In genomic region chr3:30611613-30612421, GRCh38 we compare ENCODE assay signal across 10 cellular contexts. TPM values are rescaled to one million over a fixed set of nuclear protein-coding genes. Genes with fewer than 3 reads are reported as not detected.
DNase-seq lines count a peak whose midpoint lies in the region; ATAC-seq and TF ChIP-seq lines count a peak whose summit lies in the region.
"Had no signal": no experiment of that assay in that cellular context is flagged by ENCODE, and none has a peak within 500 bp of the region (broad histone marks: within the 10 kb centered on the region; RNA-seq: fewer than 3 reads in every experiment).

No MANE protein-coding gene starts in this region.

- POLR2A ChIA-PET in CD8-positive, alpha-beta memory T cell (lab: Charles Lee) = interaction anchor here (1.2 to 1.8 kb wide), 4 partner anchors 11 to 47 kb away, joined by 3 to 9 read pairs (median 5); no protein-coding TSS in a partner anchor

- peak overlapping the region; percentile 85 to 99 (median 90) for H3K27ac Mint-ChIP-seq in CD8-positive, alpha-beta memory T cell

- peak overlapping the region; percentile 81 for H3K4me3 ChIP-seq in CD8-positive, alpha-beta memory T cell (ENCODE audit: low read length)
- H3K4me3 ChIP-seq in colonic mucosa = no peak overlapping the region
- H3K4me3 ChIP-seq in osteoblast (ENCODE audit: insufficient read depth, low read length) = no peak overlapping the region
- no peak overlapping the region for H3K4me3 ChIP-seq in hepatocyte
- H3K4me3 ChIP-seq: K562 had no signal

- peak overlapping the region in 1 of 2 donors; percentile 4 for H3K9ac ChIP-seq in colonic mucosa (ENCODE audit: low read depth in 2 of 2, low read length in 2 of 2)

- H3K4me1 ChIP-seq in CD8-positive, alpha-beta memory T cell (ENCODE audit: insufficient read depth, low read length) = peaks cover 69% of the 10 kb centered on the region
- H3K4me1 ChIP-seq in colonic mucosa (no peaks in the 10 kb centered on the region), osteoblast (ENCODE audit: insufficient read depth, low read length) (peaks cover 54% of the 10 kb centered on the region), hepatocyte (ENCODE audit: insufficient read depth) (peaks cover 25% of the 10 kb centered on the region)

- peak overlapping the region; percentile 22 for H3K27ac ChIP-seq in CD8-positive, alpha-beta memory T cell (ENCODE audit: low read depth, low read length)
- H3K27ac ChIP-seq in colonic mucosa (peak overlapping the region; percentile 13), osteoblast (ENCODE audit: low read depth, low read length) (peak overlapping the region; percentile 23), hepatocyte (no peak overlapping the region)

- H3K4me1 Mint-ChIP-seq in CD8-positive, alpha-beta memory T cell = peaks cover 72 to 82% (median 77%) of the 10 kb centered on the region in 3 donors

- WGBS in hepatocyte (ENCODE audit: low lambda C conversion rate, missing lambda C conversion rate) = 97% methylated on average over 7 of the region's 7 CpGs

- H3K9me3 Mint-ChIP-seq in CD8-positive, alpha-beta memory T cell = no peaks in the 10 kb centered on the region

- peaks cover 99% of the 10 kb centered on the region for H3K79me2 ChIP-seq in osteoblast (ENCODE audit: insufficient read depth, low read length)
- peaks cover 100% of the 10 kb centered on the region for H3K79me2 ChIP-seq in hepatocyte

- no peaks in the 10 kb centered on the region for H3K9me3 ChIP-seq in CD8-positive, alpha-beta memory T cell (ENCODE audit: low read length)
- H3K9me3 ChIP-seq in colonic mucosa = no peaks in the 10 kb centered on the region
- H3K9me3 ChIP-seq in osteoblast (ENCODE audit: low read depth, low read length) = no peaks in the 10 kb centered on the region
- H3K9me3 ChIP-seq in hepatocyte (ENCODE audit: low read depth) = no peaks in the 10 kb centered on the region

- no peaks in the 10 kb centered on the region for H3K9me2 ChIP-seq in hepatocyte (replicated peaks; ENCODE audit: insufficient read depth)

- no peaks in the 10 kb centered on the region for H3K27me3 ChIP-seq in CD8-positive, alpha-beta memory T cell (ENCODE audit: insufficient read depth, low read length, poor library complexity, severe bottlenecking)
- H3K27me3 ChIP-seq in colonic mucosa (no peaks in the 10 kb centered on the region), osteoblast (ENCODE audit: insufficient read depth, low read length) (no peaks in the 10 kb centered on the region), hepatocyte (no peaks in the 10 kb centered on the region)

- TF ChIP-seq CTCF in colonic mucosa (IDR thresholded peaks at IDR 0.05) = no peak
- no peak for TF ChIP-seq CTCF in osteoblast (IDR thresholded peaks at IDR 0.05; ENCODE audit: extremely low read depth, low read depth, low read length)
- no peak for TF ChIP-seq CTCF in hepatocyte (IDR thresholded peaks at IDR 0.05; ENCODE audit: poor library complexity)

- peak in 1 of 5 donors; percentile 43 for DNase-seq in CD8-positive, alpha-beta memory T cell
- DNase-seq in NCI-H226 (peak; percentile 60), colonic mucosa (no peak), osteoblast (ENCODE audit: insufficient read length, low spot score, missing footprints) (no peak), NCI-H82 (lab: John Stamatoyannopoulos, UW) (no peak), hepatocyte (ENCODE audit: low spot score) (no peak)
- DNase-seq in effector CD8-positive, alpha-beta T cell (lab: John Stamatoyannopoulos, UW) = no peak
- DNase-seq: left cardiac atrium had no signal

- H4K20me1 ChIP-seq in osteoblast (ENCODE audit: insufficient read depth, low read length) (peaks cover 50% of the 10 kb centered on the region), hepatocyte (ENCODE audit: insufficient read depth, poor library complexity, severe bottlenecking) (peaks cover 40% of the 10 kb centered on the region)

- H3K27me3 Mint-ChIP-seq in CD8-positive, alpha-beta memory T cell = no peaks in the 10 kb centered on the region

- H3K4me2 ChIP-seq in osteoblast (ENCODE audit: insufficient read depth, low read length) (peak overlapping the region; percentile 44), hepatocyte (no peak overlapping the region)

- H3K36me3 Mint-ChIP-seq in CD8-positive, alpha-beta memory T cell = peaks cover 0 to 41% (median 4%) of the 10 kb centered on the region in 3 donors

- H2AFZ ChIP-seq in osteoblast (ENCODE audit: low read length) (no peak overlapping the region), hepatocyte (no peak overlapping the region)

- no peaks in the 10 kb centered on the region for H3K36me3 ChIP-seq in CD8-positive, alpha-beta memory T cell (ENCODE audit: insufficient read depth, low read length)
- H3K36me3 ChIP-seq in colonic mucosa (no peaks in the 10 kb centered on the region), osteoblast (ENCODE audit: insufficient read depth, low read length) (no peaks in the 10 kb centered on the region), hepatocyte (replicated peaks; ENCODE audit: insufficient read depth, low read depth) (no peaks in the 10 kb centered on the region)

- CTCF ChIA-PET in CD8-positive, alpha-beta memory T cell (lab: Charles Lee) = interaction anchor here (1.0 to 5.5 kb wide), 7 partner anchors 9 to 82 kb away, joined by 3 to 26 read pairs (median 5); no protein-coding TSS in a partner anchor

- intact Hi-C loops in colonic mucosa (cut with DNase I) = no loop called here

- no peak for ATAC-seq in GM19023 (IDR thresholded peaks at IDR 0.05; ENCODE audit: unreplicated experiment)
- ATAC-seq: K562 had no signal

- peak overlapping the region; percentile 92 to 97 (median 97) for H3K4me3 Mint-ChIP-seq in CD8-positive, alpha-beta memory T cell

RNA-seq across cellular contexts. Expression of gene TGFBR2, which starts 5.4 kb away (rescaled TPM):
- 10 to 100 TPM; 55.3 to 56.3 TPM for total RNA-seq in CD8-positive, alpha-beta memory T cell
- 108 TPM for polyA plus RNA-seq in CD8-positive, alpha-beta memory T cell
- total RNA-seq in colonic mucosa = 10 to 100 TPM; 32.4 to 53.5 TPM
- total RNA-seq in osteoblast = 118 and 162 TPM in 2 replicates
- total RNA-seq in hepatocyte = 50.5 and 52.8 TPM in 2 replicates
- polyA plus RNA-seq in hepatocyte = 30.2 and 42.2 TPM in 2 replicates
